ENCODE assay signal across 19 cellular contexts in genomic region chr2:241237047-241237446, GRCh38. TPM values are rescaled to one million over a fixed set of nuclear protein-coding genes. Genes with fewer than 3 reads are reported as not detected.
"Had no signal": no experiment of that assay in that cellular context is flagged by ENCODE, and none has a peak within 500 bp of the region (broad histone marks: within the 10 kb centered on the region; RNA-seq: fewer than 3 reads in every experiment).

No MANE protein-coding gene starts in this region.

- H3K27ac Mint-ChIP-seq: activated B cell treated with CpG ODN at 0.5 μM for 24 hours; activated CD4-positive, alpha-beta memory T cell treated with anti-CD3 and anti-CD28 coated beads for 36 hours; activated CD8-positive, alpha-beta memory T cell treated with anti-CD3 and anti-CD28 coated beads, Interleukin-2, amount 10 ng/mL, durations not matched to agents 7 days and 5 days; mesothelial cell of epicardium; progenitor cell of endocrine pancreas; T-helper 2 cell treated with Interferon-gamma antibody and Interleukin-4, amounts not matched to agents 5 μg/mL and 100 μg/mL, for 36 hours had no signal

- H3K4me1 Mint-ChIP-seq: activated B cell treated with CpG ODN at 0.5 μM for 24 hours; activated CD8-positive, alpha-beta memory T cell treated with anti-CD3 and anti-CD28 coated beads, Interleukin-2, amount 10 ng/mL, durations not matched to agents 7 days and 5 days; activated naive CD4-positive, alpha-beta T cell treated with anti-CD3 and anti-CD28 coated beads, Interleukin-2, amount 50 U/mL, for 24 hours; mesothelial cell of epicardium had no signal

- H3K4me3 Mint-ChIP-seq: activated B cell treated with CpG ODN at 0.5 μM for 24 hours; activated CD4-positive, alpha-beta memory T cell treated with anti-CD3 and anti-CD28 coated beads for 36 hours; activated CD8-positive, alpha-beta memory T cell treated with anti-CD3 and anti-CD28 coated beads, Interleukin-2, amount 10 ng/mL, durations not matched to agents 7 days and 5 days; activated naive CD4-positive, alpha-beta T cell treated with anti-CD3 and anti-CD28 coated beads, Interleukin-2, amount 50 U/mL, for 24 hours; central memory CD8-positive, alpha-beta T cell; mesothelial cell of epicardium; T-helper 2 cell treated with Interferon-gamma antibody and Interleukin-4, amounts not matched to agents 5 μg/mL and 100 μg/mL, for 36 hours had no signal

- H3K27me3 Mint-ChIP-seq: activated B cell treated with CpG ODN at 0.5 μM for 24 hours; activated CD4-positive, alpha-beta memory T cell treated with anti-CD3 and anti-CD28 coated beads for 36 hours; activated CD8-positive, alpha-beta memory T cell treated with anti-CD3 and anti-CD28 coated beads, Interleukin-2, amount 10 ng/mL, durations not matched to agents 7 days and 5 days; activated naive CD4-positive, alpha-beta T cell treated with anti-CD3 and anti-CD28 coated beads, Interleukin-2, amount 50 U/mL, for 24 hours; central memory CD8-positive, alpha-beta T cell; progenitor cell of endocrine pancreas had no signal

- DNase-seq: activated B cell treated with CpG ODN at 0.5 μM for 24 hours; activated CD4-positive, alpha-beta memory T cell treated with anti-CD3 and anti-CD28 coated beads for 36 hours; activated CD4-positive, alpha-beta T cell treated with anti-CD3 and anti-CD28 coated beads for 4 hours; activated CD8-positive, alpha-beta memory T cell treated with anti-CD3 and anti-CD28 coated beads, Interleukin-2, amount 10 ng/mL, durations not matched to agents 7 days and 5 days; activated effector memory CD4-positive, alpha-beta T cell treated with anti-CD3 and anti-CD28 coated beads, Interleukin-2, amount 50 U/mL, for 16 hours; activated T-cell treated with anti-CD3 and anti-CD28 coated beads, Interleukin-2, amount 50 U/mL, for 48 hours; body of pancreas; effector CD8-positive, alpha-beta T cell; heart right ventricle; kidney glomerular epithelial cell; stimulated activated CD4-positive, alpha-beta T cell treated with anti-CD3 and anti-CD28 coated beads, Interleukin-2, amount 100 ng/mL, for 24 hours; stimulated activated naive CD8-positive, alpha-beta T cell treated with anti-CD3 and anti-CD28 coated beads, Interleukin-15, Interleukin-2, amounts not matched to agents 100 U/mL and 50 U/mL, for 24 hours had no signal

- H3K9me3 Mint-ChIP-seq: activated B cell treated with CpG ODN at 0.5 μM for 24 hours; activated CD4-positive, alpha-beta memory T cell treated with anti-CD3 and anti-CD28 coated beads for 36 hours; activated naive CD4-positive, alpha-beta T cell treated with anti-CD3 and anti-CD28 coated beads, Interleukin-2, amount 50 U/mL, for 24 hours; central memory CD8-positive, alpha-beta T cell; mesothelial cell of epicardium; T-helper 2 cell treated with Interferon-gamma antibody and Interleukin-4, amounts not matched to agents 5 μg/mL and 100 μg/mL, for 36 hours had no signal

- ATAC-seq: activated CD8-positive, alpha-beta memory T cell treated with anti-CD3 and anti-CD28 coated beads, Interleukin-2, amount 10 ng/mL, durations not matched to agents 7 days and 5 days; body of pancreas; gastroesophageal sphincter; heart right ventricle; stimulated activated naive CD8-positive, alpha-beta T cell treated with anti-CD3 and anti-CD28 coated beads, Interleukin-15, Interleukin-2, amounts not matched to agents 100 U/mL and 50 U/mL, for 24 hours had no signal

RNA-seq across cellular contexts. Expression of gene ANO7, which starts 48.6 kb away (rescaled TPM):
- total RNA-seq: skeletal muscle tissue had no signal
